8 cellular contexts compared by ENCODE assay signal in the genomic region with DNA sequence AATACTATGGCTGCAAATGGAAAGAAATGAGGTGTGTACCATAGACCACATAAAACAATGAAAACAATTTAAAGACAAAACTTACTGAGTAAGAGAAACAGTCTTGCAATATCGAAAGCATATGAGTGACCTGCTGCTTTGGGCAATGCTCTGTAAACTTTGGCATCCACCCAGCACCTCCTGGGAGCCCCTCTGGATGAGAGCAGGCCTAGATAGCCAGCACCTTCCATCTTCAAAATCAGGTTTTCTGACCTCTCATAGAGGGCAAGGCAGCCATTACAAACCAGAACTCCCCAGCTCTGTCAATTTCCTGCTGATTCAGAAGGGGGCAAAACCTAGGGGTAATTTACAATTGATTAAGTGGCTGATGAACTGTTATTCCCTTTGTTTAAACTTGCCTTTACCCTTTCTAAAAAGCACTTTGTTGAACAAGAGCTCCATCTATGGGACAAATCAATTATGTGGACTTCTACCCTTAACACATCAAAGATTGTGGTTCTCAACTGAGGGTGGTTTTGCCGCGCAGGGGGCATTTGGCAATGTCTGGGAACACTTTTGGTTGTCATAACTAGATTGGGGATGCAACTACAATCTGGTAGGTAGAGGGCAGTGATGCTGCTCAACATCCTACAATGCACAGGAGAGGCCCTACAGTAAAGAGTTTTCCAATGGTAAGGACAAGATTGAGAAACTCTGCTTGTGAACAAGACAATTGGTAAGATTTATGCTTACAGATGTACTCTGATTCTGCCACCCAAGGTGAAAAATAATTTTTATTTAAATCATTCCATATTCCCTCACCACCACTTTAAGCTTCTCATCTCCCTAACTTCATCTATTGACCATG.
DNase-seq lines count a peak whose midpoint lies in the region; ATAC-seq, FAIRE-seq and TF ChIP-seq lines count a peak whose summit lies in the region.

No MANE protein-coding gene starts in this region.

- no peaks in the 10 kb centered on the region for H3K27me3 ChIP-seq in GM12878 (replicated peaks in 1 of 2; ENCODE audit: control insufficient read depth in 2 of 2, insufficient read depth in 2 of 2, low read length in 1 of 2)
- H3K27me3 ChIP-seq in naive thymus-derived CD4-positive, alpha-beta T cell (ENCODE audit: control insufficient read depth in 2 of 2, insufficient read depth in 2 of 2, low read length in 2 of 2) = no peaks in the 10 kb centered on the region

- CTCF ChIA-PET in GM12878 (lab: Yijun Ruan, JAX) = interaction anchor here (1.0 kb wide), 1 partner anchor 889 kb away, joined by 5 read pairs; no protein-coding TSS in a partner anchor
- CTCF ChIA-PET in naive thymus-derived CD4-positive, alpha-beta T cell (lab: Charles Lee) = no interaction called here
- CTCF ChIA-PET in T-cell (lab: Charles Lee) = no interaction called here

- peaks cover 10 to 42% (median 23%) of the 10 kb centered on the region in 11 donors for H3K9me3 Mint-ChIP-seq in naive thymus-derived CD4-positive, alpha-beta T cell
- H3K9me3 Mint-ChIP-seq in T-cell = peaks cover 21 to 38% (median 26%) of the 10 kb centered on the region in 3 donors

- H3K4me1 Mint-ChIP-seq in naive thymus-derived CD4-positive, alpha-beta T cell = no peaks in the 10 kb centered on the region
- no peaks in the 10 kb centered on the region for H3K4me1 Mint-ChIP-seq in T-cell

- H3K4me1 ChIP-seq in GM12878 (ENCODE audit: control insufficient read depth, insufficient read depth, low read length) = no peaks in the 10 kb centered on the region
- no peaks in the 10 kb centered on the region for H3K4me1 ChIP-seq in naive thymus-derived CD4-positive, alpha-beta T cell (ENCODE audit: control insufficient read depth in 2 of 2, insufficient read depth in 2 of 2, low read length in 2 of 2)

- H3K4me3 ChIP-seq in GM12878 = no peak overlapping the region
- H3K4me3 ChIP-seq in naive thymus-derived CD4-positive, alpha-beta T cell (ENCODE audit: low read length) = no peak overlapping the region

- no peak for FAIRE-seq in GM12878 (lab: Jason Lieb, UNC)

- RAD21 ChIA-PET in GM12878 (lab: Charles Lee; ENCODE audit: unreplicated experiment) = no interaction called here

- peaks cover 0 to 5% (median 0%) of the 10 kb centered on the region in 5 donors for H3K36me3 Mint-ChIP-seq in naive thymus-derived CD4-positive, alpha-beta T cell
- no peaks in the 10 kb centered on the region for H3K36me3 Mint-ChIP-seq in T-cell

- H3K27me3 Mint-ChIP-seq in naive thymus-derived CD4-positive, alpha-beta T cell = no peaks in the 10 kb centered on the region
- H3K27me3 Mint-ChIP-seq in T-cell = no peaks in the 10 kb centered on the region

- no peak overlapping the region for H2AFZ ChIP-seq in GM12878 (ENCODE audit: control insufficient read depth, low read depth, low read length)

- no peak for TF ChIP-seq RAD21 in GM12878 (IDR thresholded peaks at IDR 0.05; ENCODE audit: insufficient read depth, low read depth, low read length)

- DNase-seq in DMS 273 (lab: John Stamatoyannopoulos, UW; ENCODE audit: unreplicated experiment) = peak; percentile 79
- DNase-seq in NCI-H1105 (lab: John Stamatoyannopoulos, UW) = peak; percentile 21
- DNase-seq in GM12878 (ENCODE audit: low read depth, low spot score) = no peak
- DNase-seq in left kidney (ENCODE audit: low read depth, low spot score) = peak; percentile 56
- no peak for DNase-seq in T-helper 9 cell
- no peak for DNase-seq in naive thymus-derived CD4-positive, alpha-beta T cell
- DNase-seq in stimulated activated CD4-positive, alpha-beta T cell treated with anti-CD3 and anti-CD28 coated beads, Interleukin-1b, Interleukin-23, amount 100 ng/mL, for 48 hours = no peak
- no peak for DNase-seq in T-cell

- POLR2A ChIA-PET in GM12878 (lab: Charles Lee) = no interaction called here
- POLR2A ChIA-PET in naive thymus-derived CD4-positive, alpha-beta T cell (lab: Charles Lee) = no interaction called here
- POLR2A ChIA-PET in T-cell (lab: Charles Lee) = interaction anchor here in 1 of 2 donors (1.1 kb wide), 1 partner anchor 47 kb away, joined by 3 read pairs; no protein-coding TSS in a partner anchor

- WGBS in GM12878 (ENCODE audit: insufficient coverage, insufficient replicate concordance, low lambda C conversion rate, missing lambda C conversion rate) = 33% methylated on average over 3 of the region's 3 CpGs

- H3K9me3 ChIP-seq in GM12878 (replicated peaks; ENCODE audit: control insufficient read depth, insufficient read depth, low read length) = no peaks in the 10 kb centered on the region
- H3K9me3 ChIP-seq in naive thymus-derived CD4-positive, alpha-beta T cell (ENCODE audit: control insufficient read depth in 2 of 3, low read length in 3 of 3) = no peaks in the 10 kb centered on the region

- peak in 2 of 3 experiments; percentile 6 to 34; a peak in 1 of 6 replicates for TF ChIP-seq CTCF in GM12878 (IDR thresholded peaks at IDR 0.05 in 2 of 3, conservative IDR thresholded peaks at IDR 0.05 in 1 of 3; ENCODE audit: control insufficient read depth in 2 of 3, extremely low read depth in 1 of 3, insufficient read depth in 1 of 3, low read depth in 3 of 3, low read length in 3 of 3)

- no peak overlapping the region for H3K27ac ChIP-seq in GM12878 (ENCODE audit: control insufficient read depth, insufficient read depth)
- no peak overlapping the region for H3K27ac ChIP-seq in naive thymus-derived CD4-positive, alpha-beta T cell (ENCODE audit: low read depth, low read length)

- no peaks in the 10 kb centered on the region for H3K36me3 ChIP-seq in GM12878 (ENCODE audit: control insufficient read depth in 2 of 2, insufficient read depth in 2 of 2, low read length in 1 of 2)
- H3K36me3 ChIP-seq in naive thymus-derived CD4-positive, alpha-beta T cell (ENCODE audit: control insufficient read depth in 2 of 3, insufficient read depth in 3 of 3, low read length in 3 of 3) = no peaks in the 10 kb centered on the region

- TF ChIP-seq POLR2A in GM12878 (IDR thresholded peaks at IDR 0.05; ENCODE audit: low read depth, low read length) = no peak

- H3K27ac Mint-ChIP-seq in naive thymus-derived CD4-positive, alpha-beta T cell = no peak overlapping the region
- no peak overlapping the region for H3K27ac Mint-ChIP-seq in T-cell

- intact Hi-C loops in GM12878 (cut with micrococcal nuclease; ENCODE audit: unreplicated experiment) = loop anchor here (1.0 to 10.0 kb wide), 2 partner anchors 311 to 890 kb away; no protein-coding TSS in a partner anchor
- intact Hi-C loops in naive thymus-derived CD4-positive, alpha-beta T cell (cut with micrococcal nuclease) = no loop called here

- no peak for TF ChIP-seq EP300 in GM12878 (IDR thresholded peaks at IDR 0.05; ENCODE audit: borderline replicate concordance in 1 of 2, control insufficient read depth in 1 of 2, low read depth in 2 of 2, low read length in 2 of 2)

- SMC1A ChIA-PET in GM12878 (lab: Charles Lee; ENCODE audit: uncharacterized antibody, unreplicated experiment) = no interaction called here

- ATAC-seq in GM12878 = peak; percentile 85
- ATAC-seq in naive thymus-derived CD4-positive, alpha-beta T cell = no peak
- ATAC-seq in T-cell (replicated peaks in 1 of 4) = no peak

- H4K20me1 ChIP-seq in GM12878 (ENCODE audit: control insufficient read depth, insufficient read depth) = no peaks in the 10 kb centered on the region

- H3K79me2 ChIP-seq in GM12878 (ENCODE audit: control insufficient read depth, insufficient read depth, low read length) = no peaks in the 10 kb centered on the region

- H3K9ac ChIP-seq in GM12878 (ENCODE audit: control insufficient read depth, insufficient read depth, low read length) = no peak overlapping the region

- no peak overlapping the region for H3K4me3 Mint-ChIP-seq in naive thymus-derived CD4-positive, alpha-beta T cell
- H3K4me3 Mint-ChIP-seq in T-cell = no peak overlapping the region

- in situ Hi-C loops in GM12878 (cut with MboI) = no loop called here

- BruUV-seq in GM12878 (replicated peaks; lab: Mats Ljungman, UMichigan) = no TSS peak

- H3K4me2 ChIP-seq in GM12878 (ENCODE audit: control insufficient read depth, insufficient read depth) = no peak overlapping the region

TF ChIP-seq in GM12878, 131 proteins besides CTCF, POLR2A, EP300 and RAD21:
- no peak for TF ChIP-seq POLR2AphosphoS5 (IDR thresholded peaks at IDR 0.05; ENCODE audit: low read length)
- no peak for TF ChIP-seq SMC3 (IDR thresholded peaks at IDR 0.05; ENCODE audit: borderline replicate concordance, low read length)
- TF ChIP-seq, protein P1, sequence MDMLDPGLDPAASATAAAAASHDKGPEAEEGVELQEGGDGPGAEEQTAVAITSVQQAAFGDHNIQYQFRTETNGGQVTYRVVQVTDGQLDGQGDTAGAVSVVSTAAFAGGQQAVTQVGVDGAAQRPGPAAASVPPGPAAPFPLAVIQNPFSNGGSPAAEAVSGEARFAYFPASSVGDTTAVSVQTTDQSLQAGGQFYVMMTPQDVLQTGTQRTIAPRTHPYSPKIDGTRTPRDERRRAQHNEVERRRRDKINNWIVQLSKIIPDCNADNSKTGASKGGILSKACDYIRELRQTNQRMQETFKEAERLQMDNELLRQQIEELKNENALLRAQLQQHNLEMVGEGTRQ (IDR thresholded peaks at IDR 0.05; ENCODE audit: borderline replicate concordance, low read depth, low read length) = no peak
- no peak for TF ChIP-seq BRCA1 (IDR thresholded peaks at IDR 0.05; ENCODE audit: low read depth, low read length)
- no peak for TF ChIP-seq EGR1 (IDR thresholded peaks at IDR 0.05; ENCODE audit: borderline replicate concordance in 1 of 2, low read depth in 2 of 2, low read length in 2 of 2)
- TF ChIP-seq FOS (IDR thresholded peaks at IDR 0.05; ENCODE audit: borderline replicate concordance, extremely low read depth, insufficient read length) = no peak
- TF ChIP-seq, protein P2, sequence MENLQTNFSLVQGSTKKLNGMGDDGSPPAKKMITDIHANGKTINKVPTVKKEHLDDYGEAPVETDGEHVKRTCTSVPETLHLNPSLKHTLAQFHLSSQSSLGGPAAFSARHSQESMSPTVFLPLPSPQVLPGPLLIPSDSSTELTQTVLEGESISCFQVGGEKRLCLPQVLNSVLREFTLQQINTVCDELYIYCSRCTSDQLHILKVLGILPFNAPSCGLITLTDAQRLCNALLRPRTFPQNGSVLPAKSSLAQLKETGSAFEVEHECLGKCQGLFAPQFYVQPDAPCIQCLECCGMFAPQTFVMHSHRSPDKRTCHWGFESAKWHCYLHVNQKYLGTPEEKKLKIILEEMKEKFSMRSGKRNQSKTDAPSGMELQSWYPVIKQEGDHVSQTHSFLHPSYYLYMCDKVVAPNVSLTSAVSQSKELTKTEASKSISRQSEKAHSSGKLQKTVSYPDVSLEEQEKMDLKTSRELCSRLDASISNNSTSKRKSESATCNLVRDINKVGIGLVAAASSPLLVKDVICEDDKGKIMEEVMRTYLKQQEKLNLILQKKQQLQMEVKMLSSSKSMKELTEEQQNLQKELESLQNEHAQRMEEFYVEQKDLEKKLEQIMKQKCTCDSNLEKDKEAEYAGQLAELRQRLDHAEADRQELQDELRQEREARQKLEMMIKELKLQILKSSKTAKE (IDR thresholded peaks at IDR 0.05; ENCODE audit: low read depth, poor library complexity, severe bottlenecking) = no peak
- TF ChIP-seq MTA3 (IDR thresholded peaks at IDR 0.05; ENCODE audit: borderline replicate concordance, low read length) = no peak

Comparison
In these comparisons a context has a peak if more than half of its experiments do, and no peak if none do; other contexts are left out.
1. DNase-seq: peak in DMS 273 (single experiment), NCI-H1105 (single experiment) and left kidney (single experiment); none in GM12878 (single experiment), T-helper 9 cell (single experiment), naive thymus-derived CD4-positive, alpha-beta T cell (0 of 9), stimulated activated CD4-positive, alpha-beta T cell treated with anti-CD3 and anti-CD28 coated beads, Interleukin-1b, Interleukin-23, amount 100 ng/mL, for 48 hours (single experiment) and T-cell (0 of 34).